In the genomic region with DNA sequence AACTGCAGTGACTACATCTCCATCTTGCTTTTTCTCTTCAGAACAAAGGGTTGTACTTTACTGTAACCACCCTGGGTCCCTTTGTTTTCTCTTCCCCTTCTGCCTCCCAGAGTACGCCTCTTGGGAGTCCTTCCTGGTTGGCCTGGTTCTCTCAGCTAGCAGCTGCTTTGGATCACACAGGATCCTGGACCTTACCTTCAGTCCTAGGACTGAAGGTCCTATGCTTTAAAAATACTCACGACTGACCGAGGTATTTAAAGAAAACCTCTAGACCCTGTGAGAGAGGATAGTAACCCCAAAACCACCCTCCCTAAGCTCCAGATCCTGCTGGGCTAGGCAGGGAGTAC, we compare ENCODE assay signal across 17 cellular contexts. TPM values are rescaled to one million over a fixed set of nuclear protein-coding genes. Genes with fewer than 3 reads are reported as not detected.
DNase-seq lines count a peak whose midpoint lies in the region; ATAC-seq, FAIRE-seq and TF ChIP-seq lines count a peak whose summit lies in the region.
"Had no signal": no experiment of that assay in that cellular context is flagged by ENCODE, and none has a peak within 500 bp of the region (broad histone marks: within the 10 kb centered on the region; RNA-seq: fewer than 3 reads in every experiment).

No MANE protein-coding gene starts in this region.

- no TSS peak for BruUV-seq in K562 (replicated peaks; lab: Mats Ljungman, UMichigan)

- CTCF ChIA-PET in activated CD8-positive, alpha-beta memory T cell treated with anti-CD3 and anti-CD28 coated beads, Interleukin-2, amount 10 ng/mL, durations not matched to agents 7 days and 5 days (lab: Charles Lee) = no interaction called here
- CTCF ChIA-PET in K562 (lab: Yijun Ruan, JAX; ENCODE audit: low intra/inter-chr PET ratio) = interaction anchor here (0.7 kb wide), 1 partner anchor 11 kb away, joined by 3 read pairs; no protein-coding TSS in a partner anchor

- 56% methylated on average over 3 of the region's 3 CpGs for WGBS in K562 (ENCODE audit: insufficient coverage, low coverage, missing lambda C conversion rate)

- H3K9me3 ChIP-seq in K562 (replicated peaks; ENCODE audit: control insufficient read depth, insufficient read depth, low read depth, low read length) = no peaks in the 10 kb centered on the region
- no peaks in the 10 kb centered on the region for H3K9me3 ChIP-seq in neural progenitor cell (ENCODE audit: low read depth)
- no peaks in the 10 kb centered on the region for H3K9me3 ChIP-seq in gastrocnemius medialis
- H3K9me3 ChIP-seq: BLaER1 had no signal

- no peak for TF ChIP-seq POLR2A in K562 (conservative IDR thresholded peaks at IDR 0.05)
- TF ChIP-seq POLR2A in gastrocnemius medialis (IDR thresholded peaks at IDR 0.05) = no peak

- peaks cover 5% of the 10 kb centered on the region; the same call in 1 of the 3 replicates for H3K36me3 ChIP-seq in K562 (ENCODE audit: control insufficient read depth, insufficient read depth, low read length)
- H3K36me3 ChIP-seq in neural progenitor cell = peaks cover 24% of the 10 kb centered on the region
- peaks cover 0 to 39% of the 10 kb centered on the region in 2 donors for H3K36me3 ChIP-seq in gastrocnemius medialis

- no peaks in the 10 kb centered on the region for H3K9me1 ChIP-seq in K562 (ENCODE audit: control insufficient read depth, insufficient read depth, low read length)

- H3K27ac ChIP-seq in K562 (ENCODE audit: extremely low read depth, low read depth, low read length) (no peak overlapping the region), neural progenitor cell (no peak overlapping the region), gastrocnemius medialis (peak overlapping the region; percentile 87 to 97 (median 92))
- H3K27ac ChIP-seq: BLaER1 had no signal

- POLR2A ChIA-PET in K562 (lab: Yijun Ruan, JAX) = interaction anchor here (0.6 to 0.7 kb wide), 2 partner anchors 10 to 25 kb away, joined by 3 read pairs; no protein-coding TSS in a partner anchor

- no peaks in the 10 kb centered on the region for H3F3A ChIP-seq in neural progenitor cell (ENCODE audit: low read depth)

- DNase-seq in activated CD8-positive, alpha-beta memory T cell treated with anti-CD3 and anti-CD28 coated beads, Interleukin-2, amount 10 ng/mL, durations not matched to agents 7 days and 5 days = no peak
- no peak for DNase-seq in activated CD8-positive, alpha-beta memory T cell treated with anti-CD3 and anti-CD28 coated beads for 24 hours
- DNase-seq in K562 (ENCODE audit: extremely low read depth in 1 of 4, low spot score in 3 of 4) (no peak), neural progenitor cell (ENCODE audit: low spot score) (no peak), gastrocnemius medialis (no peak), NCI-H226 (no peak)
- DNase-seq: 8988T, AML-193, DMS53, GF-D8, H7 had no signal

- intact Hi-C loops in K562 (cut with micrococcal nuclease) (no loop called here), gastrocnemius medialis (cut with DNase I; ENCODE audit: low total_unique reads) (no loop called here)

- no peak for FAIRE-seq in K562 (lab: Jason Lieb, UNC)
- FAIRE-seq: HepG2, HTR-8/SVneo had no signal

- H3K4me3 Mint-ChIP-seq in activated CD8-positive, alpha-beta memory T cell treated with anti-CD3 and anti-CD28 coated beads, Interleukin-2, amount 10 ng/mL, durations not matched to agents 7 days and 5 days = no peak overlapping the region
- no peak overlapping the region for H3K4me3 Mint-ChIP-seq in neural progenitor cell
- H3K4me3 Mint-ChIP-seq: GM23338 had no signal

- in situ Hi-C loops in K562 (cut with MboI) = no loop called here
- in situ Hi-C loops in gastrocnemius medialis (cut with MboI; ENCODE audit: low sequenced_read_pairs in 4 of 4) = no loop called here

- H3K4me1 ChIP-seq in K562 (replicated peaks in 1 of 2; ENCODE audit: control insufficient read depth in 2 of 2, insufficient read depth in 2 of 2, low read length in 2 of 2) (peaks cover 9 to 17% of the 10 kb centered on the region in 2 experiments; a peak in 4 of 5 replicates), neural progenitor cell (peaks cover 9% of the 10 kb centered on the region), gastrocnemius medialis (peaks cover 43 to 57% of the 10 kb centered on the region in 2 donors)

- H3K27ac Mint-ChIP-seq in activated CD8-positive, alpha-beta memory T cell treated with anti-CD3 and anti-CD28 coated beads, Interleukin-2, amount 10 ng/mL, durations not matched to agents 7 days and 5 days = peak overlapping the region; percentile 25
- peak overlapping the region; percentile 19 for H3K27ac Mint-ChIP-seq in neural progenitor cell
- H3K27ac Mint-ChIP-seq: GM23338 had no signal

- H3K27me3 Mint-ChIP-seq in activated CD8-positive, alpha-beta memory T cell treated with anti-CD3 and anti-CD28 coated beads, Interleukin-2, amount 10 ng/mL, durations not matched to agents 7 days and 5 days = peaks cover 7% of the 10 kb centered on the region
- H3K27me3 Mint-ChIP-seq in neural progenitor cell (ENCODE audit: insufficient read depth, low read depth) = no peaks in the 10 kb centered on the region

- no peak overlapping the region for H3K4me3 ChIP-seq in K562
- no peak overlapping the region for H3K4me3 ChIP-seq in neural progenitor cell
- no peak overlapping the region for H3K4me3 ChIP-seq in gastrocnemius medialis
- H3K4me3 ChIP-seq: BLaER1, GM23338 had no signal

- TF ChIP-seq CTCF in K562 (IDR thresholded peaks at IDR 0.05 in 2 of 3, conservative IDR thresholded peaks at IDR 0.05 in 1 of 3; ENCODE audit: insufficient read depth in 2 of 3, low read depth in 1 of 3, low read length in 3 of 3) (no peak), neural progenitor cell (IDR thresholded peaks at IDR 0.05) (no peak), gastrocnemius medialis (IDR thresholded peaks at IDR 0.05 in 4 of 5, conservative IDR thresholded peaks at IDR 0.05 in 1 of 5) (no peak)

- no peaks in the 10 kb centered on the region for H3K79me2 ChIP-seq in K562 (ENCODE audit: control insufficient read depth, insufficient read depth, low read length)
- H3K79me2 ChIP-seq in neural progenitor cell (ENCODE audit: low read depth) = peaks cover 16% of the 10 kb centered on the region

- H3K27me3 ChIP-seq in K562 (ENCODE audit: control insufficient read depth in 2 of 2, insufficient read depth in 2 of 2, low read length in 2 of 2) (no peaks in the 10 kb centered on the region), neural progenitor cell (no peaks in the 10 kb centered on the region), gastrocnemius medialis (no peaks in the 10 kb centered on the region)

- ATAC-seq in activated CD8-positive, alpha-beta memory T cell treated with anti-CD3 and anti-CD28 coated beads, Interleukin-2, amount 10 ng/mL, durations not matched to agents 7 days and 5 days = no peak
- ATAC-seq in K562 (no peak), gastrocnemius medialis (no peak), HG02678 (IDR thresholded peaks at IDR 0.05; ENCODE audit: unreplicated experiment) (no peak), HG03565 (IDR thresholded peaks at IDR 0.05; ENCODE audit: unreplicated experiment) (no peak)
- ATAC-seq: GM23338, HepG2 had no signal

- H4K20me1 ChIP-seq in K562 (replicated peaks; ENCODE audit: control insufficient read depth, insufficient read depth, low read length) = no peaks in the 10 kb centered on the region
- no peaks in the 10 kb centered on the region for H4K20me1 ChIP-seq in neural progenitor cell (ENCODE audit: low read depth)
- H4K20me1 ChIP-seq: BLaER1 had no signal

- no peak overlapping the region for H3K9ac ChIP-seq in K562 (ENCODE audit: insufficient read depth in 1 of 2, low read depth in 2 of 2, low read length in 2 of 2)
- no peak overlapping the region for H3K9ac ChIP-seq in neural progenitor cell
- H3K9ac ChIP-seq: BLaER1 had no signal

- no peak for TF ChIP-seq EP300 in K562 (IDR thresholded peaks at IDR 0.05; ENCODE audit: low read length)

- peaks cover 1% of the 10 kb centered on the region for H3K4me1 Mint-ChIP-seq in activated CD8-positive, alpha-beta memory T cell treated with anti-CD3 and anti-CD28 coated beads, Interleukin-2, amount 10 ng/mL, durations not matched to agents 7 days and 5 days
- peaks cover 24% of the 10 kb centered on the region for H3K4me1 Mint-ChIP-seq in neural progenitor cell

- H2AFZ ChIP-seq in K562 (ENCODE audit: low read depth, low read length) (peak overlapping the region; percentile 26; the same call in 1 of the 2 replicates), neural progenitor cell (replicated peaks) (no peak overlapping the region)
- H2AFZ ChIP-seq: GM23338 had no signal

- H3K4me2 ChIP-seq in K562 (ENCODE audit: insufficient read depth, low read length) (peak overlapping the region; percentile 33; the same call in 1 of the 2 replicates), neural progenitor cell (no peak overlapping the region)
- H3K4me2 ChIP-seq: BLaER1, GM23338 had no signal

- no peaks in the 10 kb centered on the region for H3K9me3 Mint-ChIP-seq in activated CD8-positive, alpha-beta memory T cell treated with anti-CD3 and anti-CD28 coated beads, Interleukin-2, amount 10 ng/mL, durations not matched to agents 7 days and 5 days (ENCODE audit: low read depth)
- no peaks in the 10 kb centered on the region for H3K9me3 Mint-ChIP-seq in neural progenitor cell
- H3K9me3 Mint-ChIP-seq: GM23338 had no signal

- no peaks in the 10 kb centered on the region for H3K36me3 Mint-ChIP-seq in activated CD8-positive, alpha-beta memory T cell treated with anti-CD3 and anti-CD28 coated beads, Interleukin-2, amount 10 ng/mL, durations not matched to agents 7 days and 5 days
- peaks cover 41% of the 10 kb centered on the region for H3K36me3 Mint-ChIP-seq in neural progenitor cell

- no peak for TF ChIP-seq RAD21 in K562 (CRISPR knock-in tag; conservative IDR thresholded peaks at IDR 0.05 in 1 of 2, IDR thresholded peaks at IDR 0.05 in 1 of 2)

RNA-seq across cellular contexts. Expression of a gene that starts 4.8 kb away (rescaled TPM):
- under 1 TPM; 0.26 to 0.75 TPM for total RNA-seq in activated CD8-positive, alpha-beta memory T cell treated with anti-CD3 and anti-CD28 coated beads, Interleukin-2, amount 10 ng/mL, durations not matched to agents 7 days and 5 days
- total RNA-seq in K562 (2011; cell fraction: chromatin; rRNA removed; ENCODE audit: low replicate concordance) = 7.6 and 8.0 TPM in 2 replicates
- total RNA-seq in K562 (2011; cell fraction: nucleolus; rRNA removed) = 6.8 TPM in 2 replicates
- total RNA-seq in K562 (2011; cell fraction: nucleoplasm; rRNA removed) = 7.6 and 7.9 TPM in 2 replicates
- total RNA-seq in K562 (2014; rRNA removed) (1.9 and 3.1 TPM in 2 replicates), K562 (2014; rRNA removed; fragmentation: Illumina TruSeq; extraction: Trizol) (2.5 and 3.5 TPM in 2 replicates), K562 (2015; rRNA removed; fragmentation: Illumina TruSeq; extraction: Trizol) (2.2 and 2.3 TPM in 2 replicates), K562 (2021) (3.6 and 5.3 TPM in 2 replicates), neural progenitor cell (ENCODE audit: low replicate concordance) (15.7 and 19.0 TPM in 2 replicates), gastrocnemius medialis (1 to 10 TPM; 2.4 to 9.4 (median 5.2) TPM)
- polyA plus RNA-seq in K562 (2011; rRNA removed) (5.5 and 6.2 TPM in 2 replicates), K562 (2014; fragmentation: Illumina TruSeq; extraction: Trizol) (3.8 and 4.1 TPM in 2 replicates), K562 (2014; fragmentation: Nextera tagmentation; extraction: Ambion mirVana) (1 to 10 TPM; 2.5 to 4.3 TPM), K562 (2014; rRNA removed) (4.1 and 5.1 TPM in 2 replicates)
- polyA plus RNA-seq in K562 (2011; cell fraction: cytosol; rRNA removed) = 3.9 and 5.6 TPM in 2 replicates
- 13.0 and 17.4 TPM in 2 replicates for polyA plus RNA-seq in K562 (2011; cell fraction: nucleus; rRNA removed)
- polyA plus RNA-seq in K562 (2012) = 2.8 and 3.7 TPM in 2 replicates
- polyA minus RNA-seq in K562 (2011; rRNA and poly(A)+ RNA removed) = 2.6 and 4.2 TPM in 2 replicates
- polyA minus RNA-seq in K562 (2011; cell fraction: cytosol; rRNA and poly(A)+ RNA removed) = 1.2 and 4.9 TPM in 2 replicates
- polyA minus RNA-seq in K562 (2011; cell fraction: nucleus; rRNA and poly(A)+ RNA removed) = 2.7 and 3.1 TPM in 2 replicates

RNA-seq across cellular contexts. Expression of a gene that starts 56.6 kb away (rescaled TPM):
- 100 to 1,000 TPM; 156 to 157 TPM for total RNA-seq in activated CD8-positive, alpha-beta memory T cell treated with anti-CD3 and anti-CD28 coated beads, Interleukin-2, amount 10 ng/mL, durations not matched to agents 7 days and 5 days
- total RNA-seq in K562 (2011; cell fraction: chromatin; rRNA removed; ENCODE audit: low replicate concordance) = 122 and 267 TPM in 2 replicates
- total RNA-seq in K562 (2011; cell fraction: nucleolus; rRNA removed) = 62.4 and 74.7 TPM in 2 replicates
- total RNA-seq in K562 (2011; cell fraction: nucleoplasm; rRNA removed) = 84.3 and 104 TPM in 2 replicates
- total RNA-seq in K562 (2014; rRNA removed) = 36.1 and 36.2 TPM in 2 replicates
- 61.5 and 69.2 TPM in 2 replicates for total RNA-seq in K562 (2014; rRNA removed; fragmentation: Illumina TruSeq; extraction: Trizol)
- total RNA-seq in K562 (2015; rRNA removed; fragmentation: Illumina TruSeq; extraction: Trizol) = 40.0 and 46.1 TPM in 2 replicates
- 62.5 and 63.3 TPM in 2 replicates for total RNA-seq in K562 (2021)
- polyA plus RNA-seq in K562 (2011; rRNA removed) = 71.1 and 77.3 TPM in 2 replicates
- 24.3 and 30.5 TPM in 2 replicates for polyA plus RNA-seq in K562 (2011; cell fraction: cytosol; rRNA removed)
- 108 and 124 TPM in 2 replicates for polyA plus RNA-seq in K562 (2011; cell fraction: nucleus; rRNA removed)
- polyA plus RNA-seq in K562 (2012) = 32.8 and 42.0 TPM in 2 replicates
- polyA plus RNA-seq in K562 (2014; fragmentation: Illumina TruSeq; extraction: Trizol) = 36.0 and 42.1 TPM in 2 replicates
- 10 to 100 TPM in 1 of 2 experiments, 1 to 10 TPM in 1; 9.4 to 10.5 TPM for polyA plus RNA-seq in K562 (2014; fragmentation: Nextera tagmentation; extraction: Ambion mirVana)
- 36.6 and 41.3 TPM in 2 replicates for polyA plus RNA-seq in K562 (2014; rRNA removed)
- polyA minus RNA-seq in K562 (2011; rRNA and poly(A)+ RNA removed) = 55.0 and 68.2 TPM in 2 replicates
- polyA minus RNA-seq in K562 (2011; cell fraction: cytosol; rRNA and poly(A)+ RNA removed) = 30.9 and 39.0 TPM in 2 replicates
- polyA minus RNA-seq in K562 (2011; cell fraction: nucleus; rRNA and poly(A)+ RNA removed) = 48.9 and 88.3 TPM in 2 replicates
- total RNA-seq in neural progenitor cell (ENCODE audit: low replicate concordance) = 36.1 and 38.2 TPM in 2 replicates
- total RNA-seq in gastrocnemius medialis = 10 to 100 TPM in 3 of 4 donors, 1 to 10 TPM in 1; 9.7 to 15.2 (median 12.2) TPM

Comparison
In these comparisons a context has a peak if more than half of its experiments do, and no peak if none do; other contexts are left out.
1. H3K27ac ChIP-seq: peak in gastrocnemius medialis (4 of 4); none in K562 (single experiment) and neural progenitor cell (single experiment).